In the genomic region with DNA sequence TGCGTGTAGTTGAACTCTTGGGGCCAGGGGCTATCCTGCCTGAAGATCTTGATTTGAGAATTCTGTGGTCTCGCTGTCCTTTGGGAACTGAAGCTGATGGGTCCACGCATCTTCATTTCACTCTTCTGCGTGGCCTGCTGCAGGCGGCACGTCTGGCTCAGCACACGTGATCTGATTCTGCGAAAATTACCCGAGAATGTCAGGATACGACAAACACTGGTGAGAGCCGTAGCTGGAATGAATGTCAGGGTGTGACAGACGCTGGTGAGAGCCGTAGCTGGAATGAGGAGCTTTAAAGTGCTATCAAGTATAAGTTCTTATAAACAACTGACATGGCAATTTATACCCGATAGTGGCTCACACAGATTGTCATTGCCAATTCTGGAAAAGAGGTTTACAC, we compare ENCODE assay signal across 22 cellular contexts.
"Had no signal": no experiment of that assay in that cellular context is flagged by ENCODE, and none has a peak within 500 bp of the region (broad histone marks: within the 10 kb centered on the region; RNA-seq: fewer than 3 reads in every experiment).

No MANE protein-coding gene starts in this region.

- ATAC-seq: gastrocnemius medialis; lower lobe of right lung; natural killer cell treated with Interleukin-12 subunit alpha and Interleukin-12 subunit beta and Interleukin-15 and Interleukin-18, amount 100 ng/mL, for 72 hours had no signal

- H3K9me3 Mint-ChIP-seq: endodermal cell; natural killer cell treated with Interleukin-12 subunit alpha and Interleukin-12 subunit beta and Interleukin-15 and Interleukin-18, amount 100 ng/mL, for 72 hours had no signal

- H3K27ac Mint-ChIP-seq: endodermal cell; natural killer cell treated with Interleukin-12 subunit alpha and Interleukin-12 subunit beta and Interleukin-15 and Interleukin-18, amount 100 ng/mL, for 72 hours had no signal

- H3K4me3 ChIP-seq: colonic mucosa, gastrocnemius medialis, left lung, lower lobe of right lung, right atrium auricular region, sigmoid colon, skin epidermis, suprapubic skin, upper lobe of left lung, uterus had no signal

- H3K36me3 Mint-ChIP-seq: natural killer cell treated with Interleukin-12 subunit alpha and Interleukin-12 subunit beta and Interleukin-15 and Interleukin-18, amount 100 ng/mL, for 72 hours had no signal

- H3K27me3 ChIP-seq: colonic mucosa, right atrium auricular region, upper lobe of left lung, uterus had no signal

- FAIRE-seq: endothelial cell of umbilical vein, keratinocyte had no signal

- H3K4me1 ChIP-seq: colonic mucosa, gastrocnemius medialis, left lung, lower lobe of right lung, right atrium auricular region, sigmoid colon, suprapubic skin, uterus had no signal

- H3K9me3 ChIP-seq: colonic mucosa, gastrocnemius medialis, left lung, lower lobe of right lung, neutrophil, right atrium auricular region, sigmoid colon, suprapubic skin, tibial artery, upper lobe of left lung, uterus had no signal

- H3K27ac ChIP-seq: colonic mucosa, gastrocnemius medialis, left lung, lower lobe of right lung, right atrium auricular region, sigmoid colon, skin epidermis, suprapubic skin, tibial artery, upper lobe of left lung, uterus had no signal

- DNase-seq: colonic mucosa; effector CD4-positive, alpha-beta T cell; endodermal cell; erythroblast; gastrocnemius medialis; mesenchymal stem cell; sigmoid colon; stimulated activated CD4-positive, alpha-beta T cell treated with anti-CD3 and anti-CD28 coated beads, Interleukin-12 subunit alpha, Interleukin-12 subunit beta, amount 100 ng/mL, for 4 hours; stimulated activated CD4-positive, alpha-beta T cell treated with anti-CD3 and anti-CD28 coated beads, Interleukin-2, amount 100 ng/mL, for 48 hours; stimulated activated naive CD4-positive, alpha-beta T cell treated with Interleukin-2 at 50 U/mL for 16 hours; uterus had no signal

- H3K4me3 Mint-ChIP-seq: endodermal cell; natural killer cell treated with Interleukin-12 subunit alpha and Interleukin-12 subunit beta and Interleukin-15 and Interleukin-18, amount 100 ng/mL, for 72 hours had no signal
